In the genomic region with DNA sequence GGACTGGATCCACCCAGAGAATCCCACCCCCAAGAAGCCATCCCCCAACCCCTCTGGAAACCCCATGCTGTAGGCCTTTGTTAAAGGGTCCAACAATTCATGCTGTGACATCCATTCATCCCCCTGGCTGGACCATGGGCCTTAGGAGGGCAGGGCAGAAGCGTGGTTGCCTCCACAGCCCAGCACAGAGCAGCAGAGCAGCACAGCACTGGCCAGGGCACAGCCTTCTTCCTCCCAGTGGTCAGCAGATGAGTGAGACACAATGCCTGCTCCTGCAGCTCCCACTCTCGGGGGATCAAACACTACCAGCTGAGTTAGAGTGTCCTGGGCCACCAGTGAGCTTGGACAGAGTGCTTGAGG, we compare ENCODE assay signal across 24 cellular contexts.
"Had no signal": no experiment of that assay in that cellular context is flagged by ENCODE, and none has a peak within 500 bp of the region (broad histone marks: within the 10 kb centered on the region; RNA-seq: fewer than 3 reads in every experiment).

No MANE protein-coding gene starts in this region.

- H3K27me3 ChIP-seq: breast epithelium, pancreas, suprapubic skin had no signal

- H3K36me3 Mint-ChIP-seq: immature natural killer cell; memory B cell; natural killer cell treated with Interleukin-12 subunit alpha and Interleukin-12 subunit beta and Interleukin-15 and Interleukin-18, amount 100 ng/mL, for 72 hours had no signal

- H3K9me3 ChIP-seq: breast epithelium, pancreas, psoas muscle, suprapubic skin, tibial artery had no signal

- H3K27me3 Mint-ChIP-seq: activated CD8-positive, alpha-beta T cell treated with anti-CD3 and anti-CD28 coated beads for 36 hours had no signal

- H3K36me3 ChIP-seq: breast epithelium, pancreas, suprapubic skin, tibial artery had no signal

- FAIRE-seq: pancreas had no signal

- H3K4me3 ChIP-seq: breast epithelium, pancreas, psoas muscle, suprapubic skin, tibial artery had no signal

- H3K4me1 ChIP-seq: breast epithelium, pancreas, psoas muscle had no signal

- H3K9me3 Mint-ChIP-seq: activated B cell treated with CpG ODN at 0.5 μM for 24 hours; activated CD8-positive, alpha-beta T cell treated with anti-CD3 and anti-CD28 coated beads for 36 hours; activated T-cell treated with anti-CD3 and anti-CD28 coated beads, Interleukin-2, amount 50 U/mL, for 4 hours; activated T-helper 17 cell treated with anti-CD3 and anti-CD28 coated beads, Interleukin-2, amount 50 U/mL, for 72 hours; dendritic cell treated with granulocyte-macrophage colony-stimulating factor and Interleukin-4, amounts not matched to agents 40 ng/mL and 50 ng/mL, for 4 days; memory B cell; natural killer cell treated with Interleukin-12 subunit alpha and Interleukin-12 subunit beta and Interleukin-15 and Interleukin-18, amount 100 ng/mL, for 72 hours; T-helper 2 cell treated with Interferon-gamma antibody and Interleukin-4, amounts not matched to agents 5 μg/mL and 100 μg/mL, for 36 hours had no signal

- H3K27ac Mint-ChIP-seq: activated B cell treated with CpG ODN at 0.5 μM for 24 hours; activated CD8-positive, alpha-beta T cell treated with anti-CD3 and anti-CD28 coated beads for 36 hours; activated naive CD4-positive, alpha-beta T cell treated with anti-CD3 and anti-CD28 coated beads, Interleukin-2, amount 50 U/mL, for 72 hours; activated T-helper 17 cell treated with anti-CD3 and anti-CD28 coated beads, Interleukin-2, amount 50 U/mL, for 72 hours; dendritic cell treated with granulocyte-macrophage colony-stimulating factor and Interleukin-4, amounts not matched to agents 40 ng/mL and 50 ng/mL, for 4 days; endodermal cell; memory B cell; natural killer cell treated with Interleukin-12 subunit alpha and Interleukin-12 subunit beta and Interleukin-15 and Interleukin-18, amount 100 ng/mL, for 72 hours; T-helper 2 cell treated with Interferon-gamma antibody and Interleukin-4, amounts not matched to agents 5 μg/mL and 100 μg/mL, for 36 hours had no signal

- H3K4me3 Mint-ChIP-seq: activated B cell treated with CpG ODN at 0.5 μM for 24 hours; activated CD8-positive, alpha-beta T cell treated with anti-CD3 and anti-CD28 coated beads for 36 hours; activated T-cell treated with anti-CD3 and anti-CD28 coated beads, Interleukin-2, amount 50 U/mL, for 4 hours; activated T-helper 17 cell treated with anti-CD3 and anti-CD28 coated beads, Interleukin-2, amount 50 U/mL, for 72 hours; dendritic cell treated with granulocyte-macrophage colony-stimulating factor and Interleukin-4, amounts not matched to agents 40 ng/mL and 50 ng/mL, for 4 days; endodermal cell; immature natural killer cell; memory B cell; natural killer cell treated with Interleukin-12 subunit alpha and Interleukin-12 subunit beta and Interleukin-15 and Interleukin-18, amount 100 ng/mL, for 72 hours; T-helper 2 cell treated with Interferon-gamma antibody and Interleukin-4, amounts not matched to agents 5 μg/mL and 100 μg/mL, for 36 hours had no signal

- DNase-seq: activated B cell treated with CpG ODN at 0.5 μM for 24 hours; activated CD4-positive, alpha-beta T cell treated with anti-CD3 and anti-CD28 coated beads, Interleukin-2, amount 50 U/mL, for 1 hour; activated CD8-positive, alpha-beta T cell treated with anti-CD3 and anti-CD28 coated beads for 36 hours; activated gamma-delta T cell treated with Interleukin-2 at 50 U/mL for 16 hours; activated T-cell treated with anti-CD3 and anti-CD28 coated beads, Interleukin-2, amount 50 U/mL, for 4 hours; central memory CD4-positive, alpha-beta T cell; endodermal cell; foreskin fibroblast; hypothalamus; immature natural killer cell; stimulated activated naive CD4-positive, alpha-beta T cell; T-helper 1 cell had no signal

- H3K27ac ChIP-seq: breast epithelium, pancreas, psoas muscle, suprapubic skin, tibial artery had no signal

- H3K4me1 Mint-ChIP-seq: activated T-helper 17 cell treated with anti-CD3 and anti-CD28 coated beads, Interleukin-2, amount 50 U/mL, for 72 hours had no signal

- ATAC-seq: activated CD8-positive, alpha-beta T cell treated with anti-CD3 and anti-CD28 coated beads for 36 hours; activated naive CD4-positive, alpha-beta T cell treated with anti-CD3 and anti-CD28 coated beads, Interleukin-2, amount 50 U/mL, for 72 hours; activated T-cell treated with anti-CD3 and anti-CD28 coated beads, Interleukin-2, amount 50 U/mL, for 4 hours; activated T-helper 17 cell treated with anti-CD3 and anti-CD28 coated beads, Interleukin-2, amount 50 U/mL, for 72 hours; esophagus mucosa; natural killer cell treated with Interleukin-12 subunit alpha and Interleukin-12 subunit beta and Interleukin-15 and Interleukin-18, amount 100 ng/mL, for 72 hours; pancreas; psoas muscle had no signal
